ENCODE assay signal across 8 cellular contexts in genomic region chr11:110173775-110174644, GRCh38.
DNase-seq lines count a peak whose midpoint lies in the region; ATAC-seq, FAIRE-seq and TF ChIP-seq lines count a peak whose summit lies in the region.

No MANE protein-coding gene starts in this region.

- no peaks in the 10 kb centered on the region for H4K20me1 ChIP-seq in keratinocyte (ENCODE audit: control insufficient read depth, extremely low read depth, insufficient read depth, low read length)

- no peaks in the 10 kb centered on the region for H3K27me3 ChIP-seq in keratinocyte (ENCODE audit: control insufficient read depth, extremely low read depth, insufficient read depth, low read length)

- peak overlapping the region; percentile 57 for H2AFZ ChIP-seq in keratinocyte (ENCODE audit: control insufficient read depth, low read length)

- H3K27ac ChIP-seq in keratinocyte (ENCODE audit: control insufficient read depth, insufficient read depth, low read length) = peak overlapping the region; percentile 6

- FAIRE-seq in keratinocyte (lab: Jason Lieb, UNC) = peak; percentile 46

- peak; percentile 66 for ATAC-seq in GM18907 (IDR thresholded peaks at IDR 0.05; ENCODE audit: unreplicated experiment)

- dilution Hi-C loops in keratinocyte (cut with MboI; ENCODE audit: extremely low pct_ligation_motif_present, low sequenced_read_pairs) = no loop called here

- no peaks in the 10 kb centered on the region for H3K79me2 ChIP-seq in keratinocyte (ENCODE audit: control insufficient read depth, insufficient read depth, low read length)

- POLR2A ChIA-PET in AG04449 (lab: Yijun Ruan, JAX) = no interaction called here

- H3K9ac ChIP-seq in keratinocyte (ENCODE audit: control insufficient read depth, extremely low read depth, insufficient read depth, low read length) = no peak overlapping the region

- H3K36me3 ChIP-seq in keratinocyte (ENCODE audit: control insufficient read depth in 2 of 2, extremely low read depth in 1 of 2, insufficient read depth in 2 of 2, low read length in 2 of 2) = no peaks in the 10 kb centered on the region

- peaks cover 13% of the 10 kb centered on the region for H3K4me1 ChIP-seq in keratinocyte (ENCODE audit: control insufficient read depth, extremely low read depth, insufficient read depth, low read length)

- H3K9me1 ChIP-seq in keratinocyte (ENCODE audit: control insufficient read depth, extremely low read depth, insufficient read depth, low read length) = no peaks in the 10 kb centered on the region

- DNase-seq in AG04449 (ENCODE audit: low read depth, low spot score) (no peak), HT-29 (ENCODE audit: low spot score) (peak; percentile 31), cardiac fibroblast (ENCODE audit: low read depth in 2 of 2) (peak; percentile 82 to 86), keratinocyte (ENCODE audit: low read depth, low spot score) (peak; percentile 30), NCI-H187 treated with DMSO at 0.1 percent for 48 hours (lab: John Stamatoyannopoulos, UW) (no peak)
- DNase-seq in stimulated activated CD4-positive, alpha-beta T cell treated with anti-CD3 and anti-CD28 coated beads, Interleukin-1b, Interleukin-23, amount 100 ng/mL, for 4 hours (ENCODE audit: low read depth in 2 of 2) = peak; percentile 37 to 50

- H3K4me3 ChIP-seq in AG04449 (ENCODE audit: low read depth, low read length) (peak overlapping the region; percentile 29; the same call in 1 of the 2 replicates), WI38 (ENCODE audit: low read depth, low read length) (peak overlapping the region; percentile 30; the same call in 1 of the 2 replicates), cardiac fibroblast (replicated peaks in 1 of 2; ENCODE audit: low read depth in 2 of 2, low read length in 2 of 2) (no peak overlapping the region), keratinocyte (ENCODE audit: control insufficient read depth in 2 of 3, extremely low read depth in 1 of 3, insufficient read depth in 2 of 3, low read depth in 1 of 3, low read length in 3 of 3) (peak overlapping the region in 1 of 3 experiments; percentile 21)

- H3K4me2 ChIP-seq in keratinocyte (ENCODE audit: control insufficient read depth, extremely low read depth, insufficient read depth, low read depth, low read length) = peak overlapping the region; percentile 59

- H3K9me3 ChIP-seq in keratinocyte (ENCODE audit: control insufficient read depth, low read depth, low read length) = no peaks in the 10 kb centered on the region

- TF ChIP-seq CTCF in AG04449 (IDR thresholded peaks at IDR 0.05; ENCODE audit: insufficient read depth, low read length, missing control alignments) = peak; percentile 75
- TF ChIP-seq CTCF in WI38 (IDR thresholded peaks at IDR 0.05; ENCODE audit: low read depth, low read length) = peak; percentile 83
- TF ChIP-seq CTCF in cardiac fibroblast (IDR thresholded peaks at IDR 0.05; ENCODE audit: low read depth, low read length) = peak; percentile 90
- TF ChIP-seq CTCF in keratinocyte (optimal IDR thresholded peaks at IDR 0.05 in 1 of 3, IDR thresholded peaks at IDR 0.05 in 1 of 3, conservative IDR thresholded peaks at IDR 0.05 in 1 of 3; ENCODE audit: extremely low read depth in 1 of 3, insufficient read depth in 2 of 3, low read length in 3 of 3) = peak; percentile 80 to 88 (median 88)

- CTCF ChIA-PET in AG04449 (lab: Yijun Ruan, JAX) = interaction anchor here (0.8 to 3.1 kb wide), 15 partner anchors 9 to 265 kb away, joined by 3 to 22 read pairs (median 4); no protein-coding TSS in a partner anchor

Comparison
In these comparisons a context has a peak if more than half of its experiments do, and no peak if none do; other contexts are left out.
1. DNase-seq: peak in HT-29 (single experiment), cardiac fibroblast (2 of 2), keratinocyte (single experiment) and stimulated activated CD4-positive, alpha-beta T cell treated with anti-CD3 and anti-CD28 coated beads, Interleukin-1b, Interleukin-23, amount 100 ng/mL, for 4 hours (2 of 2); none in AG04449 (single experiment) and NCI-H187 treated with DMSO at 0.1 percent for 48 hours (single experiment).
2. H3K4me3 ChIP-seq: peak in AG04449 (single experiment) and WI38 (single experiment); none in cardiac fibroblast (0 of 2).
3. Peak in every context shown above with its lines, with median percentiles within 50 percentile points of each other: CTCF ChIP-seq.